ENCODE assay signal across 15 cellular contexts in genomic region chr7:27181795-27182275, GRCh38. TPM values are rescaled to one million over a fixed set of nuclear protein-coding genes. Genes with fewer than 3 reads are reported as not detected.
DNase-seq lines count a peak whose midpoint lies in the region; ATAC-seq and TF ChIP-seq lines count a peak whose summit lies in the region.
"Had no signal": no experiment of that assay in that cellular context is flagged by ENCODE, and none has a peak within 500 bp of the region (broad histone marks: within the 10 kb centered on the region; RNA-seq: fewer than 3 reads in every experiment).

No MANE protein-coding gene starts in this region.

- TF ChIP-seq CTCF in type B pancreatic cell (conservative IDR thresholded peaks at IDR 0.05) (no peak), OCI-LY7 (conservative IDR thresholded peaks at IDR 0.05; ENCODE audit: low read length) (no peak)

- CTCF ChIA-PET in activated CD4-positive, alpha-beta memory T cell treated with anti-CD3 and anti-CD28 coated beads for 36 hours (lab: Charles Lee) = interaction anchor here (1.0 to 6.5 kb wide), 5 partner anchors 11 to 32 kb away, joined by 3 to 45 read pairs (median 4); no protein-coding TSS in a partner anchor
- CTCF ChIA-PET in activated CD4-positive, alpha-beta memory T cell treated with anti-CD3 and anti-CD28 coated beads, Interleukin-2, amount 10 ng/mL, durations not matched to agents 7 days and 5 days (lab: Charles Lee) = interaction anchor here (0.9 to 2.8 kb wide), 3 partner anchors 14 to 57 kb away, joined by 3 to 10 read pairs (median 7); no protein-coding TSS in a partner anchor
- CTCF ChIA-PET in OCI-LY7 (lab: Charles Lee; ENCODE audit: unreplicated experiment) = interaction anchor here (0.6 kb wide), 1 partner anchor 769 kb away, joined by 3 read pairs; no protein-coding TSS in a partner anchor

- intact Hi-C loops in activated CD4-positive, alpha-beta memory T cell treated with anti-CD3 and anti-CD28 coated beads for 36 hours (cut with micrococcal nuclease) = no loop called here
- intact Hi-C loops in OCI-LY7 (cut with micrococcal nuclease; ENCODE audit: unreplicated experiment) = no loop called here

- peak overlapping the region; percentile 12 to 80 for H3K9ac ChIP-seq in mucosa of rectum (ENCODE audit: low read depth in 1 of 2, low read length in 2 of 2)

- H3K4me1 ChIP-seq in mucosa of rectum (ENCODE audit: control insufficient read depth in 2 of 2, insufficient read depth in 2 of 2, low read length in 2 of 2) = peaks cover 43 to 69% of the 10 kb centered on the region in 2 donors
- H3K4me1 ChIP-seq in OCI-LY7 (ENCODE audit: insufficient read depth, low read length, poor library complexity, severe bottlenecking) = no peaks in the 10 kb centered on the region

- no peak for ATAC-seq in activated naive CD8-positive, alpha-beta T cell treated with anti-CD3 and anti-CD28 coated beads, Interleukin-2, amount 50 U/mL, for 24 hours
- ATAC-seq in GM18505 (IDR thresholded peaks at IDR 0.05; ENCODE audit: unreplicated experiment) = no peak
- ATAC-seq: activated naive CD4-positive, alpha-beta T cell treated with anti-CD3 and anti-CD28 coated beads, Interleukin-2, amount 50 U/mL, for 72 hours; pancreas had no signal

- no peak overlapping the region for H3K4me2 ChIP-seq in OCI-LY7 (ENCODE audit: low read length)

- no peaks in the 10 kb centered on the region for H3K9me2 ChIP-seq in OCI-LY7 (ENCODE audit: insufficient read depth, low read length)

- no peak overlapping the region for H3K27ac Mint-ChIP-seq in activated CD4-positive, alpha-beta memory T cell treated with anti-CD3 and anti-CD28 coated beads for 36 hours
- no peak overlapping the region for H3K27ac Mint-ChIP-seq in activated CD4-positive, alpha-beta memory T cell treated with anti-CD3 and anti-CD28 coated beads, Interleukin-2, amount 10 ng/mL, durations not matched to agents 7 days and 5 days
- H3K27ac Mint-ChIP-seq in activated naive CD8-positive, alpha-beta T cell treated with anti-CD3 and anti-CD28 coated beads, Interleukin-2, amount 50 U/mL, for 24 hours = no peak overlapping the region
- no peak overlapping the region for H3K27ac Mint-ChIP-seq in type B pancreatic cell
- H3K27ac Mint-ChIP-seq: activated naive CD4-positive, alpha-beta T cell treated with anti-CD3 and anti-CD28 coated beads, Interleukin-2, amount 50 U/mL, for 72 hours had no signal

- peak overlapping the region; percentile 46 to 93 for H3K27ac ChIP-seq in mucosa of rectum (ENCODE audit: low read depth in 2 of 2, low read length in 2 of 2)
- no peak overlapping the region for H3K27ac ChIP-seq in OCI-LY7 (ENCODE audit: low read depth, low read length, poor library complexity, severe bottlenecking)
- H3K27ac ChIP-seq: pancreas had no signal

- peak overlapping the region; percentile 4 to 14 for H3K4me3 ChIP-seq in mucosa of rectum (ENCODE audit: low read length in 2 of 2)
- no peak overlapping the region for H3K4me3 ChIP-seq in OCI-LY7 (ENCODE audit: low read depth, low read length, poor library complexity, severe bottlenecking)
- H3K4me3 ChIP-seq: pancreas had no signal

- POLR2A ChIA-PET in activated CD4-positive, alpha-beta memory T cell treated with anti-CD3 and anti-CD28 coated beads for 36 hours (lab: Charles Lee) = interaction anchor here (1.0 kb wide), 1 partner anchor 14 kb away, joined by 3 read pairs; no protein-coding TSS in a partner anchor
- POLR2A ChIA-PET in activated CD4-positive, alpha-beta memory T cell treated with anti-CD3 and anti-CD28 coated beads, Interleukin-2, amount 10 ng/mL, durations not matched to agents 7 days and 5 days (lab: Charles Lee) = no interaction called here
- POLR2A ChIA-PET in OCI-LY7 (lab: Charles Lee) = no interaction called here

- H3K36me3 Mint-ChIP-seq in activated CD4-positive, alpha-beta memory T cell treated with anti-CD3 and anti-CD28 coated beads for 36 hours = peaks cover 4% of the 10 kb centered on the region
- H3K36me3 Mint-ChIP-seq in activated CD4-positive, alpha-beta memory T cell treated with anti-CD3 and anti-CD28 coated beads, Interleukin-2, amount 10 ng/mL, durations not matched to agents 7 days and 5 days (ENCODE audit: low read depth) = peaks cover 5% of the 10 kb centered on the region
- no peaks in the 10 kb centered on the region for H3K36me3 Mint-ChIP-seq in activated naive CD8-positive, alpha-beta T cell treated with anti-CD3 and anti-CD28 coated beads, Interleukin-2, amount 50 U/mL, for 24 hours (ENCODE audit: low read depth)
- no peaks in the 10 kb centered on the region for H3K36me3 Mint-ChIP-seq in type B pancreatic cell

- peaks cover 67% of the 10 kb centered on the region for H3K27me3 Mint-ChIP-seq in activated CD4-positive, alpha-beta memory T cell treated with anti-CD3 and anti-CD28 coated beads for 36 hours
- H3K27me3 Mint-ChIP-seq in activated CD4-positive, alpha-beta memory T cell treated with anti-CD3 and anti-CD28 coated beads, Interleukin-2, amount 10 ng/mL, durations not matched to agents 7 days and 5 days = peaks cover 78% of the 10 kb centered on the region
- H3K27me3 Mint-ChIP-seq in activated naive CD8-positive, alpha-beta T cell treated with anti-CD3 and anti-CD28 coated beads, Interleukin-2, amount 50 U/mL, for 24 hours = peaks cover 84% of the 10 kb centered on the region
- H3K27me3 Mint-ChIP-seq in type B pancreatic cell = peaks cover 99% of the 10 kb centered on the region

- no TSS peak for BruUV-seq in OCI-LY7 (replicated peaks; lab: Mats Ljungman, UMichigan)

- H3K27me3 ChIP-seq in mucosa of rectum (ENCODE audit: control insufficient read depth in 2 of 2, insufficient read depth in 2 of 2, low read length in 2 of 2) = peaks cover 5 to 20% of the 10 kb centered on the region in 2 donors

- no peak overlapping the region for H3K4me3 Mint-ChIP-seq in activated CD4-positive, alpha-beta memory T cell treated with anti-CD3 and anti-CD28 coated beads for 36 hours
- no peak overlapping the region for H3K4me3 Mint-ChIP-seq in activated CD4-positive, alpha-beta memory T cell treated with anti-CD3 and anti-CD28 coated beads, Interleukin-2, amount 10 ng/mL, durations not matched to agents 7 days and 5 days
- no peak overlapping the region for H3K4me3 Mint-ChIP-seq in activated naive CD8-positive, alpha-beta T cell treated with anti-CD3 and anti-CD28 coated beads, Interleukin-2, amount 50 U/mL, for 24 hours
- no peak overlapping the region for H3K4me3 Mint-ChIP-seq in type B pancreatic cell

- TF ChIP-seq POLR2A in GM18505 (IDR thresholded peaks at IDR 0.05; ENCODE audit: borderline replicate concordance, extremely low read depth, insufficient read depth, insufficient read length) = no peak

- H3K9me3 Mint-ChIP-seq in activated CD4-positive, alpha-beta memory T cell treated with anti-CD3 and anti-CD28 coated beads for 36 hours = no peaks in the 10 kb centered on the region
- H3K9me3 Mint-ChIP-seq in activated CD4-positive, alpha-beta memory T cell treated with anti-CD3 and anti-CD28 coated beads, Interleukin-2, amount 10 ng/mL, durations not matched to agents 7 days and 5 days = no peaks in the 10 kb centered on the region
- H3K9me3 Mint-ChIP-seq in activated naive CD8-positive, alpha-beta T cell treated with anti-CD3 and anti-CD28 coated beads, Interleukin-2, amount 50 U/mL, for 24 hours = no peaks in the 10 kb centered on the region
- no peaks in the 10 kb centered on the region for H3K9me3 Mint-ChIP-seq in type B pancreatic cell
- H3K9me3 Mint-ChIP-seq: activated naive CD4-positive, alpha-beta T cell treated with anti-CD3 and anti-CD28 coated beads, Interleukin-2, amount 50 U/mL, for 72 hours had no signal

- H3K4me1 Mint-ChIP-seq in activated CD4-positive, alpha-beta memory T cell treated with anti-CD3 and anti-CD28 coated beads for 36 hours (ENCODE audit: low read depth) = peaks cover 28% of the 10 kb centered on the region
- H3K4me1 Mint-ChIP-seq in activated CD4-positive, alpha-beta memory T cell treated with anti-CD3 and anti-CD28 coated beads, Interleukin-2, amount 10 ng/mL, durations not matched to agents 7 days and 5 days = peaks cover 17% of the 10 kb centered on the region
- H3K4me1 Mint-ChIP-seq in activated naive CD8-positive, alpha-beta T cell treated with anti-CD3 and anti-CD28 coated beads, Interleukin-2, amount 50 U/mL, for 24 hours = peaks cover 30% of the 10 kb centered on the region
- H3K4me1 Mint-ChIP-seq in type B pancreatic cell (ENCODE audit: unreplicated experiment) = peaks cover 14% of the 10 kb centered on the region

- no peak overlapping the region for H2AFZ ChIP-seq in OCI-LY7 (ENCODE audit: low read length)

- peak; percentile 4 for DNase-seq in activated CD4-positive, alpha-beta memory T cell treated with anti-CD3 and anti-CD28 coated beads for 36 hours
- DNase-seq in activated CD4-positive, alpha-beta memory T cell treated with anti-CD3 and anti-CD28 coated beads, Interleukin-2, amount 10 ng/mL, durations not matched to agents 7 days and 5 days = no peak
- peak; percentile 0 for DNase-seq in activated naive CD8-positive, alpha-beta T cell treated with anti-CD3 and anti-CD28 coated beads, Interleukin-2, amount 50 U/mL, for 24 hours
- DNase-seq in type B pancreatic cell (ENCODE audit: extremely low spot score, unreplicated experiment) (peak; percentile 34), OCI-LY7 (ENCODE audit: low spot score) (no peak), NCI-H226 (no peak)
- DNase-seq: 8988T; CD4-positive, alpha-beta memory T cell; effector CD8-positive, alpha-beta T cell had no signal

- H4K20me1 ChIP-seq in OCI-LY7 (ENCODE audit: insufficient read depth, low read length) = no peaks in the 10 kb centered on the region

- no peaks in the 10 kb centered on the region for H3K36me3 ChIP-seq in mucosa of rectum (ENCODE audit: control insufficient read depth in 2 of 2, insufficient read depth in 2 of 2, low read length in 2 of 2)
- H3K36me3 ChIP-seq in OCI-LY7 (ENCODE audit: insufficient read depth, low read length) = no peaks in the 10 kb centered on the region
- H3K36me3 ChIP-seq: pancreas had no signal

- no peaks in the 10 kb centered on the region for H3K79me2 ChIP-seq in OCI-LY7 (ENCODE audit: insufficient read depth, low read depth, low read length)

- H3K9me3 ChIP-seq in mucosa of rectum (ENCODE audit: control insufficient read depth in 2 of 2, low read length in 2 of 2) = no peaks in the 10 kb centered on the region
- H3K9me3 ChIP-seq in OCI-LY7 (ENCODE audit: low read length) = no peaks in the 10 kb centered on the region
- H3K9me3 ChIP-seq: pancreas had no signal

RNA-seq across cellular contexts. Expression of gene HOXA11, which starts 3.2 kb away (rescaled TPM):
- not detected for total RNA-seq in activated CD4-positive, alpha-beta memory T cell treated with anti-CD3 and anti-CD28 coated beads for 36 hours
- total RNA-seq in activated CD4-positive, alpha-beta memory T cell treated with anti-CD3 and anti-CD28 coated beads, Interleukin-2, amount 10 ng/mL, durations not matched to agents 7 days and 5 days = not detected
- total RNA-seq in type B pancreatic cell (ENCODE audit: low replicate concordance) = 1.2 TPM in 1 of 2 replicates, not detected in the other
- total RNA-seq in OCI-LY7 (2014; rRNA removed; shearing (Covaris generic)) = not detected in 2 replicates
- total RNA-seq in OCI-LY7 (2022) = not detected in 2 replicates
- total RNA-seq: activated CD8-positive, alpha-beta memory T cell treated with anti-CD3 and anti-CD28 coated beads for 36 hours; activated naive CD4-positive, alpha-beta T cell treated with anti-CD3 and anti-CD28 coated beads, Interleukin-2, amount 50 U/mL, for 72 hours; CD4-positive, alpha-beta memory T cell; pancreas; temporal lobe had no signal

RNA-seq across cellular contexts. Expression of gene HOXA10, which starts 7.7 kb away (rescaled TPM):
- not detected for total RNA-seq in activated CD4-positive, alpha-beta memory T cell treated with anti-CD3 and anti-CD28 coated beads for 36 hours
- total RNA-seq in activated CD4-positive, alpha-beta memory T cell treated with anti-CD3 and anti-CD28 coated beads, Interleukin-2, amount 10 ng/mL, durations not matched to agents 7 days and 5 days = not detected
- total RNA-seq in type B pancreatic cell (ENCODE audit: low replicate concordance) = 0.29 and 4.9 TPM in 2 replicates
- total RNA-seq in OCI-LY7 (2014; rRNA removed; shearing (Covaris generic)) = not detected in 2 replicates
- total RNA-seq in OCI-LY7 (2022) = not detected in 2 replicates
- total RNA-seq: activated naive CD4-positive, alpha-beta T cell treated with anti-CD3 and anti-CD28 coated beads, Interleukin-2, amount 50 U/mL, for 72 hours; CD4-positive, alpha-beta memory T cell; temporal lobe had no signal

RNA-seq across cellular contexts. Expression of gene HOXA9, which starts 16.5 kb away (rescaled TPM):
- under 1 TPM in 1 of 2 experiments, not detected in 1; 0.19 TPM for total RNA-seq in activated CD4-positive, alpha-beta memory T cell treated with anti-CD3 and anti-CD28 coated beads for 36 hours
- not detected for total RNA-seq in activated CD4-positive, alpha-beta memory T cell treated with anti-CD3 and anti-CD28 coated beads, Interleukin-2, amount 10 ng/mL, durations not matched to agents 7 days and 5 days
- total RNA-seq in type B pancreatic cell (ENCODE audit: low replicate concordance) = 0.67 and 4.1 TPM in 2 replicates
- total RNA-seq in OCI-LY7 (2014; rRNA removed; shearing (Covaris generic)) = not detected in 2 replicates
- not detected in 2 replicates for total RNA-seq in OCI-LY7 (2022)
- total RNA-seq: activated CD8-positive, alpha-beta memory T cell treated with anti-CD3 and anti-CD28 coated beads for 36 hours; activated naive CD4-positive, alpha-beta T cell treated with anti-CD3 and anti-CD28 coated beads, Interleukin-2, amount 50 U/mL, for 72 hours; CD4-positive, alpha-beta memory T cell had no signal

RNA-seq across cellular contexts. Expression of gene HOXA13, which starts 18.1 kb away (rescaled TPM):
- not detected for total RNA-seq in activated CD4-positive, alpha-beta memory T cell treated with anti-CD3 and anti-CD28 coated beads for 36 hours
- not detected for total RNA-seq in activated CD4-positive, alpha-beta memory T cell treated with anti-CD3 and anti-CD28 coated beads, Interleukin-2, amount 10 ng/mL, durations not matched to agents 7 days and 5 days
- 0.75 and 1.5 TPM in 2 replicates for total RNA-seq in type B pancreatic cell (ENCODE audit: low replicate concordance)
- 0.15 and 0.54 TPM in 2 replicates for total RNA-seq in OCI-LY7 (2014; rRNA removed; shearing (Covaris generic))
- 0.18 and 0.32 TPM in 2 replicates for total RNA-seq in OCI-LY7 (2022)
- total RNA-seq: activated CD8-positive, alpha-beta memory T cell treated with anti-CD3 and anti-CD28 coated beads for 36 hours; activated naive CD4-positive, alpha-beta T cell treated with anti-CD3 and anti-CD28 coated beads, Interleukin-2, amount 50 U/mL, for 72 hours; CD4-positive, alpha-beta memory T cell; temporal lobe had no signal

RNA-seq across cellular contexts. Expression of gene HOXA7, which starts 25.4 kb away (rescaled TPM):
- not detected for total RNA-seq in activated CD4-positive, alpha-beta memory T cell treated with anti-CD3 and anti-CD28 coated beads for 36 hours
- total RNA-seq in activated CD4-positive, alpha-beta memory T cell treated with anti-CD3 and anti-CD28 coated beads, Interleukin-2, amount 10 ng/mL, durations not matched to agents 7 days and 5 days = not detected
- total RNA-seq in type B pancreatic cell (ENCODE audit: low replicate concordance) = 3.2 and 6.2 TPM in 2 replicates
- total RNA-seq in OCI-LY7 (2014; rRNA removed; shearing (Covaris generic)) = 4.1 and 6.0 TPM in 2 replicates
- 0.42 and 1.2 TPM in 2 replicates for total RNA-seq in OCI-LY7 (2022)
- total RNA-seq: activated CD8-positive, alpha-beta memory T cell treated with anti-CD3 and anti-CD28 coated beads for 36 hours; activated naive CD4-positive, alpha-beta T cell treated with anti-CD3 and anti-CD28 coated beads, Interleukin-2, amount 50 U/mL, for 72 hours; CD4-positive, alpha-beta memory T cell; temporal lobe had no signal

Comparison
In these comparisons a context has a peak if more than half of its experiments do, and no peak if none do; other contexts are left out.
1. DNase-seq: peak in activated CD4-positive, alpha-beta memory T cell treated with anti-CD3 and anti-CD28 coated beads for 36 hours (single experiment), activated naive CD8-positive, alpha-beta T cell treated with anti-CD3 and anti-CD28 coated beads, Interleukin-2, amount 50 U/mL, for 24 hours (single experiment) and type B pancreatic cell (single experiment); none in activated CD4-positive, alpha-beta memory T cell treated with anti-CD3 and anti-CD28 coated beads, Interleukin-2, amount 10 ng/mL, durations not matched to agents 7 days and 5 days (single experiment), OCI-LY7 (single experiment) and NCI-H226 (single experiment).